Comparison of ENCODE assay signal across 22 cellular contexts in genomic region chr2:50221106-50221505, GRCh38.
"Had no signal": no experiment of that assay in that cellular context is flagged by ENCODE, and none has a peak within 500 bp of the region (broad histone marks: within the 10 kb centered on the region; RNA-seq: fewer than 3 reads in every experiment).

No MANE protein-coding gene starts in this region.

- DNase-seq: activated B cell treated with CpG ODN at 0.5 μM for 24 hours; activated CD4-positive, alpha-beta T cell treated with anti-CD3 and anti-CD28 coated beads for 48 hours; activated CD4-positive, alpha-beta T cell treated with anti-CD3 and anti-CD28 coated beads, Interleukin-2, amount 50 U/mL, for 1 hour; activated CD4-positive, alpha-beta T cell treated with anti-CD3 and anti-CD28 coated beads, Interleukin-2, amount 50 U/mL, for 48 hours; activated CD8-positive, alpha-beta memory T cell treated with anti-CD3 and anti-CD28 coated beads for 24 hours; activated CD8-positive, alpha-beta T cell treated with anti-CD3 and anti-CD28 coated beads for 36 hours; activated effector memory CD4-positive, alpha-beta T cell treated with Interleukin-2 at 50 U/mL for 16 hours; activated gamma-delta T cell treated with Interleukin-2 at 50 U/mL for 16 hours; activated naive CD4-positive, alpha-beta T cell treated with anti-CD3 and anti-CD28 coated beads, Interleukin-2, amount 50 U/mL, for 16 hours; activated naive CD4-positive, alpha-beta T cell treated with Interleukin-2 at 50 U/mL for 16 hours; activated T-cell treated with anti-CD3 and anti-CD28 coated beads, Interleukin-2, amount 50 U/mL, for 4 hours; amniotic stem cell; anterior cingulate cortex; brain microvascular endothelial cell; colonic mucosa; effector CD8-positive, alpha-beta T cell; esophagus squamous epithelium; foreskin melanocyte; head of caudate nucleus; hippocampal formation; T1000; WERI-Rb-1 had no signal
